8 cellular contexts compared by ENCODE assay signal in genomic region chr20:5674176-5674660, GRCh38.
DNase-seq lines count a peak whose midpoint lies in the region; ATAC-seq and TF ChIP-seq lines count a peak whose summit lies in the region.

No MANE protein-coding gene starts in this region.

- H3K27ac Mint-ChIP-seq in immature natural killer cell, result no peak overlapping the region

- H3K36me3 Mint-ChIP-seq in activated T-cell treated with anti-CD3 and anti-CD28 coated beads, Interleukin-2, amount 50 U/mL, for 4 hours (ENCODE audit: insufficient read depth), result no peaks in the 10 kb centered on the region
- H3K36me3 Mint-ChIP-seq in immature natural killer cell, result no peaks in the 10 kb centered on the region

- TF ChIP-seq EP300 in suprapubic skin (IDR thresholded peaks at IDR 0.05), result no peak

- H3K4me3 Mint-ChIP-seq in activated T-cell treated with anti-CD3 and anti-CD28 coated beads, Interleukin-2, amount 50 U/mL, for 4 hours, result no peak overlapping the region
- no peak overlapping the region for H3K4me3 Mint-ChIP-seq in immature natural killer cell

- H3K27ac ChIP-seq in suprapubic skin, result no peak overlapping the region

- no peaks in the 10 kb centered on the region for H3K27me3 Mint-ChIP-seq in activated T-cell treated with anti-CD3 and anti-CD28 coated beads, Interleukin-2, amount 50 U/mL, for 4 hours (ENCODE audit: low read depth)
- peaks cover 0 to 2% (median 0%) of the 10 kb centered on the region in 3 donors for H3K27me3 Mint-ChIP-seq in immature natural killer cell (ENCODE audit: low read depth in 3 of 3)

- no peak for TF ChIP-seq POLR2A in suprapubic skin (IDR thresholded peaks at IDR 0.05)

- H3K9me3 ChIP-seq in suprapubic skin, result no peaks in the 10 kb centered on the region

- H3K27me3 ChIP-seq in suprapubic skin, result no peaks in the 10 kb centered on the region

- H3K4me1 ChIP-seq in suprapubic skin, result peaks cover 5% of the 10 kb centered on the region

- DNase-seq in LoVo (ENCODE audit: low spot score) (peak; percentile 32), suprapubic skin (ENCODE audit: low spot score in 2 of 2) (no peak), immature natural killer cell (no peak)
- peak; percentile 25 for DNase-seq in activated T-cell treated with anti-CD3 and anti-CD28 coated beads, Interleukin-2, amount 50 U/mL, for 4 hours
- peak; percentile 10 to 17 for DNase-seq in stimulated activated CD4-positive, alpha-beta T cell treated with anti-CD3 and anti-CD28 coated beads, Interleukin-2, amount 100 ng/mL, for 48 hours
- no peak for DNase-seq in activated effector memory CD4-positive, alpha-beta T cell treated with anti-CD3 and anti-CD28 coated beads, Interleukin-2, amount 50 U/mL, for 16 hours

- H3K4me3 ChIP-seq in suprapubic skin, result no peak overlapping the region

- no peak for TF ChIP-seq CTCF in suprapubic skin (IDR thresholded peaks at IDR 0.05)

- H3K9me3 Mint-ChIP-seq in activated T-cell treated with anti-CD3 and anti-CD28 coated beads, Interleukin-2, amount 50 U/mL, for 4 hours, result no peaks in the 10 kb centered on the region
- H3K9me3 Mint-ChIP-seq in immature natural killer cell, result no peaks in the 10 kb centered on the region

- peak; percentile 93 for ATAC-seq in GM18861 (IDR thresholded peaks at IDR 0.05; ENCODE audit: unreplicated experiment)
- ATAC-seq in GM21825 (IDR thresholded peaks at IDR 0.05; ENCODE audit: unreplicated experiment), result peak; percentile 93
- peak; percentile 97 for ATAC-seq in activated T-cell treated with anti-CD3 and anti-CD28 coated beads, Interleukin-2, amount 50 U/mL, for 4 hours

- H3K4me1 Mint-ChIP-seq in activated T-cell treated with anti-CD3 and anti-CD28 coated beads, Interleukin-2, amount 50 U/mL, for 4 hours (ENCODE audit: low read depth), result peaks cover 10% of the 10 kb centered on the region
- no peaks in the 10 kb centered on the region for H3K4me1 Mint-ChIP-seq in immature natural killer cell

- WGBS in suprapubic skin, result 61% methylated on average over 3 of the region's 3 CpGs

- no peaks in the 10 kb centered on the region for H3K36me3 ChIP-seq in suprapubic skin

Comparison
In these comparisons a context has a peak if more than half of its experiments do, and no peak if none do; other contexts are left out.
1. DNase-seq: peak in LoVo (single experiment), activated T-cell treated with anti-CD3 and anti-CD28 coated beads, Interleukin-2, amount 50 U/mL, for 4 hours (single experiment) and stimulated activated CD4-positive, alpha-beta T cell treated with anti-CD3 and anti-CD28 coated beads, Interleukin-2, amount 100 ng/mL, for 48 hours (2 of 2); none in suprapubic skin (0 of 2), immature natural killer cell (0 of 3) and activated effector memory CD4-positive, alpha-beta T cell treated with anti-CD3 and anti-CD28 coated beads, Interleukin-2, amount 50 U/mL, for 16 hours (single experiment).
2. Peak in every context shown above with its lines, with median percentiles within 50 percentile points of each other: ATAC-seq.